30 cellular contexts compared by ENCODE assay signal in genomic region chr4:53722110-53722509, GRCh38.
"Had no signal": no experiment of that assay in that cellular context is flagged by ENCODE, and none has a peak within 500 bp of the region (broad histone marks: within the 10 kb centered on the region; RNA-seq: fewer than 3 reads in every experiment).

No MANE protein-coding gene starts in this region.

- H3K36me3 ChIP-seq: brain microvascular endothelial cell, heart right ventricle had no signal

- H3K27me3 ChIP-seq: brain microvascular endothelial cell, hepatocyte had no signal

- H3K4me2 ChIP-seq: hepatocyte had no signal

- H3K9me3 Mint-ChIP-seq: activated CD4-positive, alpha-beta memory T cell treated with anti-CD3 and anti-CD28 coated beads for 36 hours; activated CD4-positive, alpha-beta T cell treated with anti-CD3 and anti-CD28 coated beads, Interleukin-2, amount 10 ng/mL, durations not matched to agents 24 days and 14 days; activated naive CD4-positive, alpha-beta T cell treated with anti-CD3 and anti-CD28 coated beads, Interleukin-2, amount 10 ng/mL, durations not matched to agents 7 days and 5 days; activated naive CD4-positive, alpha-beta T cell treated with anti-CD3 and anti-CD28 coated beads, Interleukin-2, amount 50 U/mL, for 72 hours; activated naive CD8-positive, alpha-beta T cell treated with anti-CD3 and anti-CD28 coated beads, Interleukin-2, amount 10 ng/mL, durations not matched to agents 7 days and 5 days; activated T-helper 1 cell treated with anti-CD3 and anti-CD28 coated beads, Interleukin-12 subunit alpha, Interleukin-12 subunit beta, Interleukin-2, Interleukin-4 antibody, amounts not matched to agents 30 ng/mL and 10 ng/mL and 1 ng/mL, durations not matched to agents 14 hours and 24 hours and 36 hours; central memory CD8-positive, alpha-beta T cell had no signal

- H3K27ac Mint-ChIP-seq: activated CD4-positive, alpha-beta memory T cell treated with anti-CD3 and anti-CD28 coated beads for 36 hours; activated CD4-positive, alpha-beta T cell treated with anti-CD3 and anti-CD28 coated beads for 36 hours; activated CD4-positive, alpha-beta T cell treated with anti-CD3 and anti-CD28 coated beads, Interleukin-2, amount 10 ng/mL, durations not matched to agents 24 days and 14 days; activated CD8-positive, alpha-beta memory T cell treated with anti-CD3 and anti-CD28 coated beads, Interleukin-2, amount 10 ng/mL, durations not matched to agents 7 days and 5 days; activated CD8-positive, alpha-beta T cell treated with anti-CD3 and anti-CD28 coated beads, Interleukin-2, amount 10 ng/mL, durations not matched to agents 7 days and 5 days; activated naive CD4-positive, alpha-beta T cell treated with anti-CD3 and anti-CD28 coated beads, Interleukin-2, amount 10 ng/mL, durations not matched to agents 7 days and 5 days; activated naive CD4-positive, alpha-beta T cell treated with anti-CD3 and anti-CD28 coated beads, Interleukin-2, amount 50 U/mL, for 72 hours; activated naive CD8-positive, alpha-beta T cell treated with anti-CD3 and anti-CD28 coated beads, Interleukin-2, amount 10 ng/mL, durations not matched to agents 7 days and 5 days; activated T-helper 1 cell treated with anti-CD3 and anti-CD28 coated beads, Interleukin-12 subunit alpha, Interleukin-12 subunit beta, Interleukin-2, Interleukin-4 antibody, amounts not matched to agents 30 ng/mL and 10 ng/mL and 1 ng/mL, durations not matched to agents 14 hours and 24 hours and 36 hours had no signal

- H3K9me3 ChIP-seq: heart right ventricle had no signal

- DNase-seq: activated CD4-positive, alpha-beta memory T cell treated with anti-CD3 and anti-CD28 coated beads for 36 hours; activated CD4-positive, alpha-beta T cell treated with anti-CD3 and anti-CD28 coated beads for 36 hours; activated CD4-positive, alpha-beta T cell treated with anti-CD3 and anti-CD28 coated beads, Interleukin-2, amount 10 ng/mL, durations not matched to agents 24 days and 14 days; activated CD4-positive, CD25-positive, alpha-beta regulatory T cell; activated CD4-positive, CD25-positive, alpha-beta regulatory T cell treated with anti-CD3 and anti-CD28 coated beads, Interleukin-2, amount 50 U/mL, for 72 hours; activated CD8-positive, alpha-beta memory T cell treated with anti-CD3 and anti-CD28 coated beads, Interleukin-2, amount 10 ng/mL, durations not matched to agents 7 days and 5 days; activated CD8-positive, alpha-beta memory T cell treated with anti-CD3 and anti-CD28 coated beads, Interleukin-2, amount 50 U/mL, for 4 hours; activated CD8-positive, alpha-beta T cell treated with anti-CD3 and anti-CD28 coated beads, Interleukin-2, amount 10 ng/mL, durations not matched to agents 7 days and 5 days; activated gamma-delta T cell; activated naive CD4-positive, alpha-beta T cell; activated naive CD4-positive, alpha-beta T cell treated with anti-CD3 and anti-CD28 coated beads, Interleukin-2, amount 10 ng/mL, durations not matched to agents 7 days and 5 days; activated naive CD8-positive, alpha-beta T cell treated with anti-CD3 and anti-CD28 coated beads, Interleukin-2, amount 10 ng/mL, durations not matched to agents 7 days and 5 days; activated T-cell treated with anti-CD3 and anti-CD28 coated beads, Interleukin-2, amount 50 U/mL, for 1 hour; activated T-cell treated with anti-CD3 and anti-CD28 coated beads, Interleukin-2, amount 50 U/mL, for 48 hours; amniotic stem cell; anterior cingulate cortex; brain microvascular endothelial cell; effector CD8-positive, alpha-beta T cell; foreskin fibroblast; glutamatergic neuron; heart right ventricle; T-helper 2 cell had no signal

- H3K4me3 ChIP-seq: heart right ventricle, hepatocyte had no signal

- H3K36me3 Mint-ChIP-seq: activated CD4-positive, alpha-beta memory T cell treated with anti-CD3 and anti-CD28 coated beads for 36 hours; activated CD8-positive, alpha-beta memory T cell treated with anti-CD3 and anti-CD28 coated beads, Interleukin-2, amount 10 ng/mL, durations not matched to agents 7 days and 5 days; activated naive CD4-positive, alpha-beta T cell treated with anti-CD3 and anti-CD28 coated beads, Interleukin-2, amount 10 ng/mL, durations not matched to agents 7 days and 5 days; activated naive CD4-positive, alpha-beta T cell treated with anti-CD3 and anti-CD28 coated beads, Interleukin-2, amount 50 U/mL, for 72 hours; activated naive CD8-positive, alpha-beta T cell treated with anti-CD3 and anti-CD28 coated beads, Interleukin-2, amount 10 ng/mL, durations not matched to agents 7 days and 5 days had no signal

- H3K79me2 ChIP-seq: hepatocyte had no signal

- H3K4me3 Mint-ChIP-seq: activated CD4-positive, alpha-beta memory T cell treated with anti-CD3 and anti-CD28 coated beads for 36 hours; activated CD4-positive, alpha-beta T cell treated with anti-CD3 and anti-CD28 coated beads for 36 hours; activated CD4-positive, alpha-beta T cell treated with anti-CD3 and anti-CD28 coated beads, Interleukin-2, amount 10 ng/mL, durations not matched to agents 24 days and 14 days; activated CD8-positive, alpha-beta memory T cell treated with anti-CD3 and anti-CD28 coated beads, Interleukin-2, amount 10 ng/mL, durations not matched to agents 7 days and 5 days; activated CD8-positive, alpha-beta T cell treated with anti-CD3 and anti-CD28 coated beads, Interleukin-2, amount 10 ng/mL, durations not matched to agents 7 days and 5 days; activated naive CD4-positive, alpha-beta T cell treated with anti-CD3 and anti-CD28 coated beads, Interleukin-2, amount 10 ng/mL, durations not matched to agents 7 days and 5 days; activated naive CD8-positive, alpha-beta T cell treated with anti-CD3 and anti-CD28 coated beads, Interleukin-2, amount 10 ng/mL, durations not matched to agents 7 days and 5 days; activated T-helper 1 cell treated with anti-CD3 and anti-CD28 coated beads, Interleukin-12 subunit alpha, Interleukin-12 subunit beta, Interleukin-2, Interleukin-4 antibody, amounts not matched to agents 30 ng/mL and 10 ng/mL and 1 ng/mL, durations not matched to agents 14 hours and 24 hours and 36 hours; central memory CD8-positive, alpha-beta T cell had no signal

- H3K4me1 Mint-ChIP-seq: activated CD4-positive, alpha-beta T cell treated with anti-CD3 and anti-CD28 coated beads for 36 hours; activated CD4-positive, alpha-beta T cell treated with anti-CD3 and anti-CD28 coated beads, Interleukin-2, amount 10 ng/mL, durations not matched to agents 24 days and 14 days; activated CD8-positive, alpha-beta memory T cell treated with anti-CD3 and anti-CD28 coated beads, Interleukin-2, amount 10 ng/mL, durations not matched to agents 7 days and 5 days; activated naive CD4-positive, alpha-beta T cell treated with anti-CD3 and anti-CD28 coated beads, Interleukin-2, amount 10 ng/mL, durations not matched to agents 7 days and 5 days; activated naive CD8-positive, alpha-beta T cell treated with anti-CD3 and anti-CD28 coated beads, Interleukin-2, amount 10 ng/mL, durations not matched to agents 7 days and 5 days; central memory CD8-positive, alpha-beta T cell had no signal

- H2AFZ ChIP-seq: hepatocyte had no signal

- FAIRE-seq: astrocyte, endothelial cell of umbilical vein, frontal cortex had no signal

- H3K27ac ChIP-seq: brain microvascular endothelial cell, epithelial cell of prostate, heart right ventricle, hepatocyte had no signal

- ATAC-seq: activated CD4-positive, alpha-beta T cell treated with anti-CD3 and anti-CD28 coated beads for 36 hours; activated CD8-positive, alpha-beta memory T cell treated with anti-CD3 and anti-CD28 coated beads, Interleukin-2, amount 10 ng/mL, durations not matched to agents 7 days and 5 days; activated CD8-positive, alpha-beta T cell treated with anti-CD3 and anti-CD28 coated beads, Interleukin-2, amount 10 ng/mL, durations not matched to agents 7 days and 5 days; activated naive CD4-positive, alpha-beta T cell treated with anti-CD3 and anti-CD28 coated beads, Interleukin-2, amount 50 U/mL, for 72 hours; heart right ventricle had no signal

- H3K27me3 Mint-ChIP-seq: activated CD4-positive, alpha-beta T cell treated with anti-CD3 and anti-CD28 coated beads, Interleukin-2, amount 10 ng/mL, durations not matched to agents 24 days and 14 days had no signal
